ENCODE assay signal across 1 cellular context in genomic region chr11:65446446-65447277, GRCh38.
A peak's percentile ranks its signal among the peaks of the same experiment; 100 is the strongest.
TF ChIP-seq lines count a peak whose summit lies in the region.

No MANE protein-coding gene starts in this region.

TF ChIP-seq in HepG2, 621 proteins besides CTCF, POLR2A, EP300 and RAD21 (continued from another document):
- no peak for TF ChIP-seq HNF1A (IDR thresholded peaks at IDR 0.05; ENCODE audit: low read depth)
- peak; percentile 11; the same call in 1 of the 2 replicates for TF ChIP-seq HNF1A (CRISPR knock-in tag; IDR thresholded peaks at IDR 0.05; ENCODE audit: borderline replicate concordance)
- no peak for TF ChIP-seq ZNF598 (CRISPR knock-in tag; IDR thresholded peaks at IDR 0.05; ENCODE audit: borderline replicate concordance)
- no peak for TF ChIP-seq ZFP62 (CRISPR knock-in tag; IDR thresholded peaks at IDR 0.05)
- TF ChIP-seq ZNF687 (CRISPR knock-in tag; IDR thresholded peaks at IDR 0.05): 0 out of 2 replicates have a peak, but pooled peaks have one; percentile 6
- TF ChIP-seq ATM (IDR thresholded peaks at IDR 0.05; ENCODE audit: borderline replicate concordance): no peak
- TF ChIP-seq DBP (CRISPR knock-in tag; IDR thresholded peaks at IDR 0.05; ENCODE audit: not compliant biosample characterization): no peak
- no peak for TF ChIP-seq ARHGAP35 (CRISPR knock-in tag; IDR thresholded peaks at IDR 0.05; ENCODE audit: borderline replicate concordance)
- peak; percentile 92 for TF ChIP-seq ZNF770 (CRISPR knock-in tag; IDR thresholded peaks at IDR 0.05)
- no peak for TF ChIP-seq NKX3-1 (CRISPR knock-in tag; IDR thresholded peaks at IDR 0.05)
- TF ChIP-seq PAF1 (CRISPR knock-in tag; IDR thresholded peaks at IDR 0.05): no peak
- no peak for TF ChIP-seq ZBED4 (CRISPR knock-in tag; IDR thresholded peaks at IDR 0.05; ENCODE audit: borderline replicate concordance)
- no peak for TF ChIP-seq SMC3 (IDR thresholded peaks at IDR 0.05; ENCODE audit: low read length)
- TF ChIP-seq NCOA2 (CRISPR knock-in tag; IDR thresholded peaks at IDR 0.05): no peak
- TF ChIP-seq RFXAP (CRISPR knock-in tag; IDR thresholded peaks at IDR 0.05; ENCODE audit: borderline replicate concordance): no peak
- TF ChIP-seq ZNF703 (CRISPR knock-in tag; IDR thresholded peaks at IDR 0.05; ENCODE audit: borderline replicate concordance): no peak
